In the genomic region with DNA sequence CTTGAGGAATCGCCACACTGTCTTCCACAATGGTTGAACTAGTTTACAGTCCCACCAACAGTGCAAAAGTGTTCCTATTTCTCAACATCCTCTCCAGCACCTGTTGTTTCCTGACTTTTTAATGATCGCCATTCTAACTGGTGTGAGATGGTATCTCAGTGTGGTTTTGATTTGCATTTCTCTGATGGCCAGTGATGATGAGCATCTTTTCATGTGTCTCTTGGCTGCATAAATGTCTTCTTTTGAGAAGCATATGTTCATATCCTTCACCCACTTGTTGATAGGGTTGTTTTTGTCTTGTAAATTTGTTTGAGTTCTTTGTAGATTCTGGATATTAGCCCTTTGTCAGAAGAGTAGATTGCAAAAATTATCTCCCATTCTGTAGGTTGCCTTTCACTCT, we compare ENCODE assay signal across 1 cellular context.
TF ChIP-seq lines count a peak whose summit lies in the region.
"Not testable (repeated sequence)": the region's sequence is repeated elsewhere in the genome, so short reads cannot be mapped to it uniquely, and the experiment has no call there.

No MANE protein-coding gene starts in this region.

- H3K4me1 ChIP-seq in HEK293 (ENCODE audit: control insufficient read depth, insufficient read depth, low read length): not testable (repeated sequence)

- not testable (repeated sequence) for TF ChIP-seq CTCF in HEK293 (tag by site-specific recombination; IDR thresholded peaks at IDR 0.05)

- H3K4me3 ChIP-seq in HEK293 (ENCODE audit: low read depth, low read length): not testable (repeated sequence)

- not testable (repeated sequence) for H3K9me3 ChIP-seq in HEK293 (ENCODE audit: control insufficient read depth, insufficient read depth, low read depth, low read length)

- not testable (repeated sequence) for H3K27ac ChIP-seq in HEK293 (ENCODE audit: extremely low read depth, low read depth, low read length)

- not testable (repeated sequence) for H3K36me3 ChIP-seq in HEK293 (ENCODE audit: control insufficient read depth in 2 of 2, insufficient read depth in 1 of 2, low read length in 2 of 2)

- CTCF ChIA-PET in HEK293 (lab: Yijun Ruan, JAX): not testable (repeated sequence)

- POLR2A ChIA-PET in HEK293 (lab: Yijun Ruan, JAX): not testable (repeated sequence)

TF ChIP-seq in HEK293, 187 proteins besides CTCF, POLR2A, EP300 and RAD21:
- peak; percentile 68; the same call in 1 of the 2 replicates for TF ChIP-seq SCRT1 (tag by site-specific recombination; IDR thresholded peaks at IDR 0.05; ENCODE audit: borderline replicate concordance)
- peak; percentile 83 for TF ChIP-seq SCRT2 (tag by site-specific recombination; IDR thresholded peaks at IDR 0.05)
